ENCODE assay signal across 1 cellular context in the genomic region with DNA sequence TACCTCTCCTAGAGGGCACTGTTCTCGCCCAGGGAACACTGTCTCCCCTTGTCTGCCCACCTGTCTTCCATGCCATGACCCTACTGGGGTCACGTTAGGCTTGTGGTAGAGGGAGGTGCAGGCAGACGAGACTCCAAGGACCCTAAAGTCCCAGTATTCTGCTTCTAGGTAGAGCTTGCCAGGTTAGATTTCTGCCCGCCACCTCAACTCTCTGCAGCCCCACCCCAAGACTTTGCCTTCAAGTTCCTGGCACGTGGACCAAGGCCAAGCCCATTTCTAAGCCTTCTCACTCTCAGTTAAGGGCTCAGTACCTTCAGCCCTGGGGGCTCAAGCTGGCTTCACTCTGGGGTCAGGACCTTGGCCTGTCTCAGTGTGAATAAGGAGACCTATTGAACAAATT.
TF ChIP-seq lines count a peak whose summit lies in the region.

No MANE protein-coding gene starts in this region.

TF ChIP-seq in HepG2, 621 proteins besides CTCF, POLR2A, EP300 and RAD21 (continued from another document):
- TF ChIP-seq, protein P1, sequence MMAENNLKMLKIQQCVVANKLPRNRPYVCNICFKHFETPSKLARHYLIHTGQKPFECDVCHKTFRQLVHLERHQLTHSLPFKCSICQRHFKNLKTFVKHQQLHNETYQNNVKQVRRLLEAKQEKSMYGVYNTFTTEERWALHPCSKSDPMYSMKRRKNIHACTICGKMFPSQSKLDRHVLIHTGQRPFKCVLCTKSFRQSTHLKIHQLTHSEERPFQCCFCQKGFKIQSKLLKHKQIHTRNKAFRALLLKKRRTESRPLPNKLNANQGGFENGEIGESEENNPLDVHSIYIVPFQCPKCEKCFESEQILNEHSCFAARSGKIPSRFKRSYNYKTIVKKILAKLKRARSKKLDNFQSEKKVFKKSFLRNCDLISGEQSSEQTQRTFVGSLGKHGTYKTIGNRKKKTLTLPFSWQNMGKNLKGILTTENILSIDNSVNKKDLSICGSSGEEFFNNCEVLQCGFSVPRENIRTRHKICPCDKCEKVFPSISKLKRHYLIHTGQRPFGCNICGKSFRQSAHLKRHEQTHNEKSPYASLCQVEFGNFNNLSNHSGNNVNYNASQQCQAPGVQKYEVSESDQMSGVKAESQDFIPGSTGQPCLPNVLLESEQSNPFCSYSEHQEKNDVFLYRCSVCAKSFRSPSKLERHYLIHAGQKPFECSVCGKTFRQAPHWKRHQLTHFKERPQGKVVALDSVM (CRISPR knock-in tag; IDR thresholded peaks at IDR 0.05): no peak
- TF ChIP-seq KAT8 (CRISPR knock-in tag; IDR thresholded peaks at IDR 0.05): no peak
- no peak for TF ChIP-seq ERF (CRISPR knock-in tag; IDR thresholded peaks at IDR 0.05)
- no peak for TF ChIP-seq ZNF598 (CRISPR knock-in tag; IDR thresholded peaks at IDR 0.05; ENCODE audit: borderline replicate concordance)
- TF ChIP-seq, protein P2, sequence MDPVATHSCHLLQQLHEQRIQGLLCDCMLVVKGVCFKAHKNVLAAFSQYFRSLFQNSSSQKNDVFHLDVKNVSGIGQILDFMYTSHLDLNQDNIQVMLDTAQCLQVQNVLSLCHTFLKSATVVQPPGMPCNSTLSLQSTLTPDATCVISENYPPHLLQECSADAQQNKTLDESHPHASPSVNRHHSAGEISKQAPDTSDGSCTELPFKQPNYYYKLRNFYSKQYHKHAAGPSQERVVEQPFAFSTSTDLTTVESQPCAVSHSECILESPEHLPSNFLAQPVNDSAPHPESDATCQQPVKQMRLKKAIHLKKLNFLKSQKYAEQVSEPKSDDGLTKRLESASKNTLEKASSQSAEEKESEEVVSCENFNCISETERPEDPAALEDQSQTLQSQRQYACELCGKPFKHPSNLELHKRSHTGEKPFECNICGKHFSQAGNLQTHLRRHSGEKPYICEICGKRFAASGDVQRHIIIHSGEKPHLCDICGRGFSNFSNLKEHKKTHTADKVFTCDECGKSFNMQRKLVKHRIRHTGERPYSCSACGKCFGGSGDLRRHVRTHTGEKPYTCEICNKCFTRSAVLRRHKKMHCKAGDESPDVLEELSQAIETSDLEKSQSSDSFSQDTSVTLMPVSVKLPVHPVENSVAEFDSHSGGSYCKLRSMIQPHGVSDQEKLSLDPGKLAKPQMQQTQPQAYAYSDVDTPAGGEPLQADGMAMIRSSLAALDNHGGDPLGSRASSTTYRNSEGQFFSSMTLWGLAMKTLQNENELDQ (CRISPR knock-in tag; IDR thresholded peaks at IDR 0.05; ENCODE audit: borderline replicate concordance): no peak
- TF ChIP-seq PPARG (CRISPR knock-in tag; conservative IDR thresholded peaks at IDR 0.05): no peak
- no peak for TF ChIP-seq ZNF737 (CRISPR knock-in tag; IDR thresholded peaks at IDR 0.05; ENCODE audit: borderline replicate concordance)
- no peak for TF ChIP-seq ZNF878 (CRISPR knock-in tag; IDR thresholded peaks at IDR 0.05)
- TF ChIP-seq SIX1 (CRISPR knock-in tag; IDR thresholded peaks at IDR 0.05; ENCODE audit: borderline replicate concordance): no peak
- no peak for TF ChIP-seq ZNF292 (CRISPR knock-in tag; IDR thresholded peaks at IDR 0.05; ENCODE audit: borderline replicate concordance, low read depth)
- no peak for TF ChIP-seq ZFP62 (CRISPR knock-in tag; IDR thresholded peaks at IDR 0.05)
- TF ChIP-seq DNMT1 (CRISPR knock-in tag; IDR thresholded peaks at IDR 0.05): no peak
